In the genomic region with DNA sequence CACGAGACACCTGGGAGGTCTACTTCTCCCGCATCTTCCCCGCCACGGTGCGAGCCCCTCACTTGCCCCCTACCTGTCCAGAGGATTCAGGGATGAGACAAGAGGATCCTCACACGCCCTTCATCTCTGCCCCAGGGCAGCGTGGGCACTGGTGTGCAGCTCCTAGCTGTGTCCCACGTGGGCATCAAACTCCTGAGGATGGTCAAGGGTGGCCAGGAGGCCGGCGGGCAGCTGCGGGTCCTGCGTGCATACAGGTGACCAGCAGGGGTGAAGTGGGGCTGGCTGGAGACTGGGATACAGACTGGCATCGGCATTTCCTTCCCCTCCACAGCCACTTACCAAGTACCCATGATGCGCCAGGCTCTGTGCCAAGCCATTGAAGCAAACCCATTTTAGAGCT, we compare ENCODE assay signal across 34 cellular contexts.
"Had no signal": no experiment of that assay in that cellular context is flagged by ENCODE, and none has a peak within 500 bp of the region (broad histone marks: within the 10 kb centered on the region; RNA-seq: fewer than 3 reads in every experiment).

No MANE protein-coding gene starts in this region.

- H3K9me3 ChIP-seq: adrenal gland, body of pancreas, esophagus squamous epithelium, gastroesophageal sphincter, heart right ventricle had no signal

- DNase-seq: activated CD4-positive, alpha-beta memory T cell treated with anti-CD3 and anti-CD28 coated beads for 36 hours; activated CD4-positive, alpha-beta T cell treated with anti-CD3 and anti-CD28 coated beads for 36 hours; activated CD4-positive, alpha-beta T cell treated with anti-CD3 and anti-CD28 coated beads, Interleukin-2, amount 10 ng/mL, durations not matched to agents 24 days and 14 days; activated CD4-positive, CD25-positive, alpha-beta regulatory T cell; activated CD4-positive, CD25-positive, alpha-beta regulatory T cell treated with anti-CD3 and anti-CD28 coated beads, Interleukin-2, amount 50 U/mL, for 72 hours; activated CD8-positive, alpha-beta memory T cell treated with anti-CD3 and anti-CD28 coated beads, Interleukin-2, amount 10 ng/mL, durations not matched to agents 7 days and 5 days; activated CD8-positive, alpha-beta memory T cell treated with anti-CD3 and anti-CD28 coated beads, Interleukin-2, amount 50 U/mL, for 4 hours; activated CD8-positive, alpha-beta T cell treated with anti-CD3 and anti-CD28 coated beads, Interleukin-2, amount 10 ng/mL, durations not matched to agents 7 days and 5 days; activated effector memory CD4-positive, alpha-beta T cell treated with anti-CD3 and anti-CD28 coated beads, Interleukin-2, amount 50 U/mL, for 16 hours; activated naive CD4-positive, alpha-beta T cell treated with anti-CD3 and anti-CD28 coated beads for 36 hours; activated naive CD8-positive, alpha-beta T cell treated with anti-CD3 and anti-CD28 coated beads for 36 hours; activated naive CD8-positive, alpha-beta T cell treated with anti-CD3 and anti-CD28 coated beads, Interleukin-2, amount 50 U/mL, for 24 hours; activated T-cell treated with anti-CD3 and anti-CD28 coated beads, Interleukin-2, amount 50 U/mL, for 1 hour; activated T-cell treated with anti-CD3 and anti-CD28 coated beads, Interleukin-2, amount 50 U/mL, for 48 hours; adrenal gland; amygdala; aorta; body of pancreas; caudate nucleus; cortex of kidney; effector CD4-positive, alpha-beta T cell; effector memory CD8-positive, alpha-beta T cell; esophagus squamous epithelium; foreskin melanocyte; heart right ventricle; T-helper 17 cell; T1000; WERI-Rb-1 had no signal

- H3K27ac ChIP-seq: epithelial cell of prostate, heart right ventricle, WERI-Rb-1 had no signal

- H3K9me3 Mint-ChIP-seq: activated CD4-positive, alpha-beta memory T cell treated with anti-CD3 and anti-CD28 coated beads for 36 hours; activated CD4-positive, alpha-beta T cell treated with anti-CD3 and anti-CD28 coated beads, Interleukin-2, amount 10 ng/mL, durations not matched to agents 24 days and 14 days; activated naive CD4-positive, alpha-beta T cell treated with anti-CD3 and anti-CD28 coated beads for 36 hours; activated naive CD4-positive, alpha-beta T cell treated with anti-CD3 and anti-CD28 coated beads, Interleukin-2, amount 50 U/mL, for 24 hours; activated naive CD8-positive, alpha-beta T cell treated with anti-CD3 and anti-CD28 coated beads for 36 hours; activated naive CD8-positive, alpha-beta T cell treated with anti-CD3 and anti-CD28 coated beads, Interleukin-2, amount 50 U/mL, for 24 hours; activated T-helper 1 cell treated with anti-CD3 and anti-CD28 coated beads, Interleukin-12 subunit alpha, Interleukin-12 subunit beta, Interleukin-2, Interleukin-4 antibody, amounts not matched to agents 30 ng/mL and 10 ng/mL and 1 ng/mL, durations not matched to agents 14 hours and 24 hours and 36 hours; activated T-helper 2 cell treated with anti-CD3 and anti-CD28 coated beads, Interferon-gamma antibody, Interleukin-2, Interleukin-4, amounts not matched to agents 10 μg/mL and 5 μg/mL and 100 μg/mL, durations not matched to agents 14 hours and 24 hours and 36 hours; effector memory CD8-positive, alpha-beta T cell; T-helper 2 cell treated with Interferon-gamma antibody and Interleukin-4, amounts not matched to agents 5 μg/mL and 100 μg/mL, for 36 hours had no signal

- H3K27me3 ChIP-seq: adrenal gland, body of pancreas, esophagus squamous epithelium, gastroesophageal sphincter, heart right ventricle had no signal

- H3K4me3 Mint-ChIP-seq: activated CD4-positive, alpha-beta memory T cell treated with anti-CD3 and anti-CD28 coated beads for 36 hours; activated CD4-positive, alpha-beta T cell treated with anti-CD3 and anti-CD28 coated beads for 36 hours; activated CD4-positive, alpha-beta T cell treated with anti-CD3 and anti-CD28 coated beads, Interleukin-2, amount 10 ng/mL, durations not matched to agents 24 days and 14 days; activated CD8-positive, alpha-beta memory T cell treated with anti-CD3 and anti-CD28 coated beads, Interleukin-2, amount 10 ng/mL, durations not matched to agents 7 days and 5 days; activated CD8-positive, alpha-beta T cell treated with anti-CD3 and anti-CD28 coated beads, Interleukin-2, amount 10 ng/mL, durations not matched to agents 7 days and 5 days; activated naive CD4-positive, alpha-beta T cell treated with anti-CD3 and anti-CD28 coated beads for 36 hours; activated naive CD8-positive, alpha-beta T cell treated with anti-CD3 and anti-CD28 coated beads for 36 hours; activated naive CD8-positive, alpha-beta T cell treated with anti-CD3 and anti-CD28 coated beads, Interleukin-2, amount 50 U/mL, for 24 hours; activated T-helper 1 cell treated with anti-CD3 and anti-CD28 coated beads, Interleukin-12 subunit alpha, Interleukin-12 subunit beta, Interleukin-2, Interleukin-4 antibody, amounts not matched to agents 30 ng/mL and 10 ng/mL and 1 ng/mL, durations not matched to agents 14 hours and 24 hours and 36 hours; T-helper 17 cell; T-helper 2 cell treated with Interferon-gamma antibody and Interleukin-4, amounts not matched to agents 5 μg/mL and 100 μg/mL, for 36 hours had no signal

- H3K27me3 Mint-ChIP-seq: activated CD4-positive, alpha-beta memory T cell treated with anti-CD3 and anti-CD28 coated beads for 36 hours; activated CD4-positive, alpha-beta T cell treated with anti-CD3 and anti-CD28 coated beads for 36 hours; activated CD8-positive, alpha-beta memory T cell treated with anti-CD3 and anti-CD28 coated beads, Interleukin-2, amount 10 ng/mL, durations not matched to agents 7 days and 5 days; activated naive CD4-positive, alpha-beta T cell treated with anti-CD3 and anti-CD28 coated beads, Interleukin-2, amount 50 U/mL, for 24 hours; activated naive CD8-positive, alpha-beta T cell treated with anti-CD3 and anti-CD28 coated beads for 36 hours; activated naive CD8-positive, alpha-beta T cell treated with anti-CD3 and anti-CD28 coated beads, Interleukin-2, amount 50 U/mL, for 24 hours; effector memory CD8-positive, alpha-beta T cell had no signal

- H3K36me3 Mint-ChIP-seq: activated CD4-positive, alpha-beta memory T cell treated with anti-CD3 and anti-CD28 coated beads for 36 hours; activated CD8-positive, alpha-beta memory T cell treated with anti-CD3 and anti-CD28 coated beads, Interleukin-2, amount 10 ng/mL, durations not matched to agents 7 days and 5 days; activated naive CD4-positive, alpha-beta T cell treated with anti-CD3 and anti-CD28 coated beads, Interleukin-2, amount 50 U/mL, for 24 hours; activated naive CD8-positive, alpha-beta T cell treated with anti-CD3 and anti-CD28 coated beads for 36 hours had no signal

- H3K36me3 ChIP-seq: adrenal gland, esophagus squamous epithelium, heart right ventricle, WERI-Rb-1 had no signal

- H3K4me3 ChIP-seq: adrenal gland, body of pancreas, esophagus squamous epithelium, gastroesophageal sphincter, heart right ventricle had no signal

- ATAC-seq: activated CD4-positive, alpha-beta T cell treated with anti-CD3 and anti-CD28 coated beads for 36 hours; activated CD8-positive, alpha-beta memory T cell treated with anti-CD3 and anti-CD28 coated beads, Interleukin-2, amount 10 ng/mL, durations not matched to agents 7 days and 5 days; activated CD8-positive, alpha-beta T cell treated with anti-CD3 and anti-CD28 coated beads, Interleukin-2, amount 10 ng/mL, durations not matched to agents 7 days and 5 days; activated naive CD8-positive, alpha-beta T cell treated with anti-CD3 and anti-CD28 coated beads, Interleukin-2, amount 50 U/mL, for 24 hours; body of pancreas; effector memory CD8-positive, alpha-beta T cell; gastroesophageal sphincter; heart right ventricle; T-helper 17 cell had no signal

- H3K27ac Mint-ChIP-seq: activated CD4-positive, alpha-beta memory T cell treated with anti-CD3 and anti-CD28 coated beads for 36 hours; activated CD4-positive, alpha-beta T cell treated with anti-CD3 and anti-CD28 coated beads for 36 hours; activated CD8-positive, alpha-beta memory T cell treated with anti-CD3 and anti-CD28 coated beads, Interleukin-2, amount 10 ng/mL, durations not matched to agents 7 days and 5 days; activated naive CD4-positive, alpha-beta T cell treated with anti-CD3 and anti-CD28 coated beads for 36 hours; activated naive CD4-positive, alpha-beta T cell treated with anti-CD3 and anti-CD28 coated beads, Interleukin-2, amount 50 U/mL, for 24 hours; activated naive CD8-positive, alpha-beta T cell treated with anti-CD3 and anti-CD28 coated beads for 36 hours; activated naive CD8-positive, alpha-beta T cell treated with anti-CD3 and anti-CD28 coated beads, Interleukin-2, amount 50 U/mL, for 24 hours; activated T-helper 1 cell treated with anti-CD3 and anti-CD28 coated beads, Interleukin-12 subunit alpha, Interleukin-12 subunit beta, Interleukin-2, Interleukin-4 antibody, amounts not matched to agents 30 ng/mL and 10 ng/mL and 1 ng/mL, durations not matched to agents 14 hours and 24 hours and 36 hours; activated T-helper 2 cell treated with anti-CD3 and anti-CD28 coated beads, Interferon-gamma antibody, Interleukin-2, Interleukin-4, amounts not matched to agents 10 μg/mL and 5 μg/mL and 100 μg/mL, durations not matched to agents 14 hours and 24 hours and 36 hours; T-helper 17 cell; T-helper 2 cell treated with Interferon-gamma antibody and Interleukin-4, amounts not matched to agents 5 μg/mL and 100 μg/mL, for 36 hours had no signal
